22 cellular contexts compared by ENCODE assay signal in genomic region chr2:167333245-167333644, GRCh38. TPM values are rescaled to one million over a fixed set of nuclear protein-coding genes. Genes with fewer than 3 reads are reported as not detected.
DNase-seq lines count a peak whose midpoint lies in the region; ATAC-seq and TF ChIP-seq lines count a peak whose summit lies in the region.
"Had no signal": no experiment of that assay in that cellular context is flagged by ENCODE, and none has a peak within 500 bp of the region (broad histone marks: within the 10 kb centered on the region; RNA-seq: fewer than 3 reads in every experiment).

No MANE protein-coding gene starts in this region.

- no peak overlapping the region for H3K4me3 ChIP-seq in fibroblast of lung (replicated peaks in 1 of 4; ENCODE audit: control extremely low read depth in 1 of 4, insufficient read depth in 1 of 4, low read depth in 3 of 4, low read length in 4 of 4)
- H3K4me3 ChIP-seq: BLaER1 treated with 17β-estradiol and CSF1 and Interleukin-3, amounts not matched to agents 10 nM and 100 nM; esophagus muscularis mucosa had no signal

- no peak for ATAC-seq in GM21529 (IDR thresholded peaks at IDR 0.05; ENCODE audit: unreplicated experiment)
- ATAC-seq: stimulated activated naive CD8-positive, alpha-beta T cell treated with anti-CD3 and anti-CD28 coated beads, Interleukin-15, Interleukin-2, amounts not matched to agents 100 U/mL and 50 U/mL, for 24 hours had no signal

- no peak overlapping the region for H3K27ac Mint-ChIP-seq in progenitor cell of endocrine pancreas
- H3K27ac Mint-ChIP-seq: activated CD4-positive, alpha-beta memory T cell treated with anti-CD3 and anti-CD28 coated beads, Interleukin-2, amount 10 ng/mL, durations not matched to agents 7 days and 5 days; activated naive CD4-positive, alpha-beta T cell treated with anti-CD3 and anti-CD28 coated beads, Interleukin-2, amount 10 ng/mL, durations not matched to agents 7 days and 5 days; activated T-cell treated with anti-CD3 and anti-CD28 coated beads, Interleukin-2, amount 50 U/mL, for 24 hours had no signal

- no peaks in the 10 kb centered on the region for H3K36me3 ChIP-seq in fibroblast of lung (ENCODE audit: control insufficient read depth, insufficient read depth, low read length)
- H3K36me3 ChIP-seq: BLaER1 treated with 17β-estradiol and CSF1 and Interleukin-3, amounts not matched to agents 10 nM and 100 nM; esophagus muscularis mucosa had no signal

- no peak overlapping the region for H3K9ac ChIP-seq in fibroblast of lung (ENCODE audit: insufficient read depth, low read length)
- H3K9ac ChIP-seq: BLaER1 treated with 17β-estradiol and CSF1 and Interleukin-3, amounts not matched to agents 10 nM and 100 nM had no signal

- peaks cover 17% of the 10 kb centered on the region for H3K9me3 Mint-ChIP-seq in progenitor cell of endocrine pancreas (ENCODE audit: low read depth)
- H3K9me3 Mint-ChIP-seq: activated CD4-positive, alpha-beta memory T cell treated with anti-CD3 and anti-CD28 coated beads, Interleukin-2, amount 10 ng/mL, durations not matched to agents 7 days and 5 days; activated naive CD4-positive, alpha-beta T cell treated with anti-CD3 and anti-CD28 coated beads, Interleukin-2, amount 10 ng/mL, durations not matched to agents 7 days and 5 days; activated T-cell treated with anti-CD3 and anti-CD28 coated beads, Interleukin-2, amount 50 U/mL, for 24 hours had no signal

- DNase-seq in DMS 273 (lab: John Stamatoyannopoulos, UW; ENCODE audit: unreplicated experiment) (peak; percentile 9), DMS 273 treated with DMSO at 0.1 percent for 48 hours (lab: John Stamatoyannopoulos, UW) (no peak), OCI-M1 (lab: John Stamatoyannopoulos, UW) (peak; percentile 35), fibroblast of lung (ENCODE audit: low read depth in 2 of 2) (no peak), progenitor cell of endocrine pancreas (ENCODE audit: low spot score, unreplicated experiment) (no peak), dermis blood vessel endothelial cell (no peak)
- DNase-seq in stimulated activated CD4-positive, alpha-beta T cell treated with anti-CD3 and anti-CD28 coated beads, Interleukin-12 subunit alpha, Interleukin-12 subunit beta, amount 100 ng/mL, for 4 hours = no peak
- DNase-seq: activated CD4-positive, alpha-beta memory T cell treated with anti-CD3 and anti-CD28 coated beads, Interleukin-2, amount 10 ng/mL, durations not matched to agents 7 days and 5 days; activated naive CD4-positive, alpha-beta T cell treated with anti-CD3 and anti-CD28 coated beads, Interleukin-2, amount 10 ng/mL, durations not matched to agents 7 days and 5 days; activated T-cell treated with anti-CD3 and anti-CD28 coated beads, Interleukin-2, amount 50 U/mL, for 24 hours; cortex of kidney; glutamatergic neuron; Karpas-422; stimulated activated CD4-positive, alpha-beta T cell treated with anti-CD3 and anti-CD28 coated beads, Interleukin-15, amount 100 ng/mL, for 24 hours; stimulated activated naive CD8-positive, alpha-beta T cell treated with anti-CD3 and anti-CD28 coated beads, Interleukin-15, Interleukin-2, amounts not matched to agents 100 U/mL and 50 U/mL, for 24 hours; trophoblast cell had no signal

- no peaks in the 10 kb centered on the region for H3K27me3 ChIP-seq in fibroblast of lung (ENCODE audit: control insufficient read depth, insufficient read depth, low read length)
- H3K27me3 ChIP-seq: BLaER1 treated with 17β-estradiol and CSF1 and Interleukin-3, amounts not matched to agents 10 nM and 100 nM had no signal

- no peaks in the 10 kb centered on the region for H3K9me3 ChIP-seq in fibroblast of lung (ENCODE audit: control insufficient read depth, insufficient read depth, low read depth, low read length)
- H3K9me3 ChIP-seq: BLaER1 treated with 17β-estradiol and CSF1 and Interleukin-3, amounts not matched to agents 10 nM and 100 nM; esophagus muscularis mucosa had no signal

- peaks cover 11% of the 10 kb centered on the region for H3K36me3 Mint-ChIP-seq in progenitor cell of endocrine pancreas (ENCODE audit: insufficient read depth)
- H3K36me3 Mint-ChIP-seq: activated naive CD4-positive, alpha-beta T cell treated with anti-CD3 and anti-CD28 coated beads, Interleukin-2, amount 10 ng/mL, durations not matched to agents 7 days and 5 days had no signal

- H3K79me2 ChIP-seq in fibroblast of lung (ENCODE audit: control insufficient read depth, insufficient read depth, low read length) = no peaks in the 10 kb centered on the region

- peak; percentile 4 to 25 for TF ChIP-seq CTCF in fibroblast of lung (conservative IDR thresholded peaks at IDR 0.05 in 1 of 2, IDR thresholded peaks at IDR 0.05 in 1 of 2; ENCODE audit: low read depth in 1 of 2, low read length in 2 of 2)
- TF ChIP-seq CTCF in progenitor cell of endocrine pancreas (IDR thresholded peaks at IDR 0.05; ENCODE audit: unreplicated experiment) = peak; percentile 42

- no peak overlapping the region for H3K4me3 Mint-ChIP-seq in progenitor cell of endocrine pancreas (ENCODE audit: low read depth)
- H3K4me3 Mint-ChIP-seq: activated CD4-positive, alpha-beta memory T cell treated with anti-CD3 and anti-CD28 coated beads, Interleukin-2, amount 10 ng/mL, durations not matched to agents 7 days and 5 days; activated naive CD4-positive, alpha-beta T cell treated with anti-CD3 and anti-CD28 coated beads, Interleukin-2, amount 10 ng/mL, durations not matched to agents 7 days and 5 days; activated T-cell treated with anti-CD3 and anti-CD28 coated beads, Interleukin-2, amount 50 U/mL, for 24 hours; nephron had no signal

- H4K20me1 ChIP-seq in fibroblast of lung (ENCODE audit: control insufficient read depth, extremely low read depth, insufficient read depth, low read length) = no peaks in the 10 kb centered on the region
- H4K20me1 ChIP-seq: BLaER1 treated with 17β-estradiol and CSF1 and Interleukin-3, amounts not matched to agents 10 nM and 100 nM had no signal

- H3K4me1 Mint-ChIP-seq in progenitor cell of endocrine pancreas (ENCODE audit: low read depth) = peaks cover 19% of the 10 kb centered on the region
- H3K4me1 Mint-ChIP-seq: activated CD4-positive, alpha-beta memory T cell treated with anti-CD3 and anti-CD28 coated beads, Interleukin-2, amount 10 ng/mL, durations not matched to agents 7 days and 5 days; activated naive CD4-positive, alpha-beta T cell treated with anti-CD3 and anti-CD28 coated beads, Interleukin-2, amount 10 ng/mL, durations not matched to agents 7 days and 5 days had no signal

- no peaks in the 10 kb centered on the region for H3K27me3 Mint-ChIP-seq in progenitor cell of endocrine pancreas
- H3K27me3 Mint-ChIP-seq: activated CD4-positive, alpha-beta memory T cell treated with anti-CD3 and anti-CD28 coated beads, Interleukin-2, amount 10 ng/mL, durations not matched to agents 7 days and 5 days; activated naive CD4-positive, alpha-beta T cell treated with anti-CD3 and anti-CD28 coated beads, Interleukin-2, amount 10 ng/mL, durations not matched to agents 7 days and 5 days had no signal

- H2AFZ ChIP-seq in fibroblast of lung (ENCODE audit: low read length) = no peak overlapping the region

- H3K4me1 ChIP-seq in fibroblast of lung (ENCODE audit: control insufficient read depth, extremely low read depth, insufficient read depth, low read length) = no peaks in the 10 kb centered on the region
- H3K4me1 ChIP-seq: BLaER1 treated with 17β-estradiol and CSF1 and Interleukin-3, amounts not matched to agents 10 nM and 100 nM; esophagus muscularis mucosa had no signal

- H3K4me2 ChIP-seq in fibroblast of lung (ENCODE audit: extremely low read depth, insufficient read depth, low read length) = no peak overlapping the region
- H3K4me2 ChIP-seq: BLaER1 treated with 17β-estradiol and CSF1 and Interleukin-3, amounts not matched to agents 10 nM and 100 nM had no signal

- H3K27ac ChIP-seq in fibroblast of lung (ENCODE audit: insufficient read depth, low read length) = no peak overlapping the region
- H3K27ac ChIP-seq: 22Rv1; BLaER1 treated with 17β-estradiol and CSF1 and Interleukin-3, amounts not matched to agents 10 nM and 100 nM; esophagus muscularis mucosa; RWPE1 had no signal

RNA-seq across cellular contexts. Expression of gene B3GALT1, which starts 40.4 kb away (rescaled TPM):
- total RNA-seq in fibroblast of lung (2.1 and 5.8 TPM in 2 replicates), progenitor cell of endocrine pancreas (20.9 and 22.1 TPM in 2 replicates), dermis blood vessel endothelial cell (not detected in 2 replicates)
- 0.94 and 1.8 TPM in 2 replicates for polyA plus RNA-seq in fibroblast of lung
- 0.55 and 0.86 TPM in 2 replicates for polyA plus RNA-seq in fibroblast of lung (2012)
- polyA minus RNA-seq in fibroblast of lung (ENCODE audit: low replicate concordance) = 0.12 and 1.1 TPM in 2 replicates
- total RNA-seq: activated CD4-positive, alpha-beta memory T cell treated with anti-CD3 and anti-CD28 coated beads, Interleukin-2, amount 10 ng/mL, durations not matched to agents 7 days and 5 days had no signal

Comparison
In these comparisons a context has a peak if more than half of its experiments do, and no peak if none do; other contexts are left out.
1. DNase-seq: peak in DMS 273 (single experiment) and OCI-M1 (single experiment); none in DMS 273 treated with DMSO at 0.1 percent for 48 hours (single experiment), fibroblast of lung (0 of 2), progenitor cell of endocrine pancreas (single experiment), dermis blood vessel endothelial cell (single experiment) and stimulated activated CD4-positive, alpha-beta T cell treated with anti-CD3 and anti-CD28 coated beads, Interleukin-12 subunit alpha, Interleukin-12 subunit beta, amount 100 ng/mL, for 4 hours (single experiment).